ENCODE assay signal across 8 cellular contexts in genomic region chr7:129949292-129950133, GRCh38. TPM values are rescaled to one million over a fixed set of nuclear protein-coding genes. Genes with fewer than 3 reads are reported as not detected.
DNase-seq lines count a peak whose midpoint lies in the region; ATAC-seq and TF ChIP-seq lines count a peak whose summit lies in the region.

No MANE protein-coding gene starts in this region.

- H3K4me3 ChIP-seq in GM06990 (replicated peaks; ENCODE audit: low read depth, low read length), result peak overlapping the region; percentile 91
- H3K4me3 ChIP-seq in OCI-LY3 (ENCODE audit: low read length), result peak overlapping the region; percentile 91

- peaks cover 78% of the 10 kb centered on the region for H3K79me2 ChIP-seq in OCI-LY3 (ENCODE audit: low read length)

- no peak overlapping the region for H2AFZ ChIP-seq in OCI-LY3 (ENCODE audit: low read depth, low read length)

- ATAC-seq in HG02981 (IDR thresholded peaks at IDR 0.05; ENCODE audit: unreplicated experiment), result peak; percentile 22
- ATAC-seq in left lobe of liver, result peak; percentile 27

- H3K36me3 ChIP-seq in GM06990 (ENCODE audit: control insufficient read depth, insufficient read depth, low read length) (no peaks in the 10 kb centered on the region), OCI-LY3 (replicated peaks; ENCODE audit: low read depth, low read length) (peaks cover 13% of the 10 kb centered on the region)

- H3K27ac ChIP-seq in 22Rv1 (peak overlapping the region; percentile 93), OCI-LY3 (ENCODE audit: low read length) (peak overlapping the region; percentile 70), cingulate gyrus (ENCODE audit: low read depth, low read length) (peak overlapping the region; percentile 85), temporal lobe (ENCODE audit: low read depth, low read length) (peak overlapping the region; percentile 93)

- DNase-seq in GM06990 (ENCODE audit: extremely low read depth, insufficient read length) (peak; percentile 26), left lobe of liver (ENCODE audit: low spot score) (no peak), GF-D8 (lab: John Stamatoyannopoulos, UW) (no peak)

- TF ChIP-seq CTCF in 22Rv1 (IDR thresholded peaks at IDR 0.05), result no peak
- no peak for TF ChIP-seq CTCF in GM06990 (IDR thresholded peaks at IDR 0.05; ENCODE audit: insufficient read depth, low read length, poor library complexity, severe bottlenecking)
- TF ChIP-seq CTCF in OCI-LY3 (IDR thresholded peaks at IDR 0.05; ENCODE audit: low read depth, low read length), result no peak

- H3K4me2 ChIP-seq in OCI-LY3 (ENCODE audit: low read length), result peak overlapping the region; percentile 92

- H4K20me1 ChIP-seq in OCI-LY3 (ENCODE audit: insufficient read depth, low read length), result peaks cover 45% of the 10 kb centered on the region

- H3K9ac ChIP-seq in OCI-LY3 (ENCODE audit: low read length), result peak overlapping the region; percentile 82

- H3K4me1 ChIP-seq in OCI-LY3 (ENCODE audit: low read length), result peaks cover 36% of the 10 kb centered on the region

- no peaks in the 10 kb centered on the region for H3K9me3 ChIP-seq in OCI-LY3 (ENCODE audit: insufficient read depth, low read length)

- H3K27me3 ChIP-seq in GM06990 (replicated peaks; ENCODE audit: control insufficient read depth, insufficient read depth, low read length) (no peaks in the 10 kb centered on the region), OCI-LY3 (ENCODE audit: low read depth, low read length) (no peaks in the 10 kb centered on the region)

RNA-seq across cellular contexts. Expression of gene UBE2H, which starts 3.2 kb away (rescaled TPM):
- total RNA-seq in left lobe of liver, result 33.8 TPM
- total RNA-seq in temporal lobe, result 64.7 TPM
